ENCODE assay signal across 20 cellular contexts in genomic region chr4:4296283-4296846, GRCh38. TPM values are rescaled to one million over a fixed set of nuclear protein-coding genes. Genes with fewer than 3 reads are reported as not detected.
DNase-seq lines count a peak whose midpoint lies in the region; ATAC-seq and TF ChIP-seq lines count a peak whose summit lies in the region.
"Had no signal": no experiment of that assay in that cellular context is flagged by ENCODE, and none has a peak within 500 bp of the region (broad histone marks: within the 10 kb centered on the region; RNA-seq: fewer than 3 reads in every experiment).

No MANE protein-coding gene starts in this region.

- DNase-seq in central memory CD8-positive, alpha-beta T cell (ENCODE audit: low spot score in 2 of 2): no peak
- no peak for DNase-seq in immature natural killer cell
- peak; percentile 27 for DNase-seq in osteocyte (ENCODE audit: extremely low spot score, unreplicated experiment)
- no peak for DNase-seq in DMS79 (lab: John Stamatoyannopoulos, UW)
- DNase-seq in mesendoderm: no peak
- DNase-seq in stimulated activated naive CD8-positive, alpha-beta T cell treated with anti-CD3 and anti-CD28 coated beads, Interleukin-15, amount 100 ng/mL, for 72 hours: no peak
- DNase-seq: BE2C; C1 segment of cervical spinal cord; CD4-positive, CD25-positive, alpha-beta regulatory T cell; CD8-positive, alpha-beta memory T cell; COR-L47; DMS 273 treated with DMSO at 0.1 percent for 48 hours; DMS53; GOT3; H7; HFFc6 had no signal

- H2AK5ac ChIP-seq in mesendoderm (ENCODE audit: low read length): no peak overlapping the region

- peaks cover 24% of the 10 kb centered on the region for H3K36me3 Mint-ChIP-seq in activated T-helper 17 cell treated with anti-CD3 and anti-CD28 coated beads, Interleukin-2, amount 50 U/mL, for 72 hours (ENCODE audit: low read depth)
- peaks cover 13% of the 10 kb centered on the region for H3K36me3 Mint-ChIP-seq in central memory CD8-positive, alpha-beta T cell (ENCODE audit: insufficient read depth)
- H3K36me3 Mint-ChIP-seq in immature natural killer cell (peaks cover 4 to 23% (median 20%) of the 10 kb centered on the region in 3 donors), osteocyte (ENCODE audit: unreplicated experiment) (no peaks in the 10 kb centered on the region)

- no peak overlapping the region for H3K4me2 ChIP-seq in mesendoderm (ENCODE audit: low read length)

- peaks cover 1% of the 10 kb centered on the region for H3K79me2 ChIP-seq in mesendoderm (ENCODE audit: control insufficient read depth, insufficient read depth, low read length)

- no peaks in the 10 kb centered on the region for H3K27me3 Mint-ChIP-seq in activated T-helper 17 cell treated with anti-CD3 and anti-CD28 coated beads, Interleukin-2, amount 50 U/mL, for 72 hours
- no peaks in the 10 kb centered on the region for H3K27me3 Mint-ChIP-seq in central memory CD8-positive, alpha-beta T cell
- H3K27me3 Mint-ChIP-seq in immature natural killer cell (ENCODE audit: low read depth in 3 of 3): peaks cover 0 to 3% (median 2%) of the 10 kb centered on the region in 3 donors
- no peaks in the 10 kb centered on the region for H3K27me3 Mint-ChIP-seq in osteocyte (ENCODE audit: unreplicated experiment)
- H3K27me3 Mint-ChIP-seq in stimulated activated naive CD8-positive, alpha-beta T cell treated with anti-CD3 and anti-CD28 coated beads, Interleukin-15, amount 100 ng/mL, for 72 hours: no peaks in the 10 kb centered on the region
- H3K27me3 Mint-ChIP-seq: CD4-positive, CD25-positive, alpha-beta regulatory T cell; CD8-positive, alpha-beta memory T cell; IgD-negative memory B cell had no signal

- H3K27ac Mint-ChIP-seq in activated T-helper 17 cell treated with anti-CD3 and anti-CD28 coated beads, Interleukin-2, amount 50 U/mL, for 72 hours: peak overlapping the region; percentile 29
- H3K27ac Mint-ChIP-seq in central memory CD8-positive, alpha-beta T cell (ENCODE audit: low read depth): peak overlapping the region; percentile 1
- H3K27ac Mint-ChIP-seq in immature natural killer cell (peak overlapping the region in 4 of 6 donors; percentile 14 to 53 (median 30)), osteocyte (ENCODE audit: unreplicated experiment) (no peak overlapping the region)
- peak overlapping the region in 1 of 2 donors; percentile 29 for H3K27ac Mint-ChIP-seq in stimulated activated naive CD8-positive, alpha-beta T cell treated with anti-CD3 and anti-CD28 coated beads, Interleukin-15, amount 100 ng/mL, for 72 hours
- H3K27ac Mint-ChIP-seq: HFFc6 had no signal

- H3K9me3 Mint-ChIP-seq in activated T-helper 17 cell treated with anti-CD3 and anti-CD28 coated beads, Interleukin-2, amount 50 U/mL, for 72 hours: no peaks in the 10 kb centered on the region
- no peaks in the 10 kb centered on the region for H3K9me3 Mint-ChIP-seq in central memory CD8-positive, alpha-beta T cell
- H3K9me3 Mint-ChIP-seq in immature natural killer cell (no peaks in the 10 kb centered on the region), osteocyte (ENCODE audit: unreplicated experiment) (no peaks in the 10 kb centered on the region)
- no peaks in the 10 kb centered on the region for H3K9me3 Mint-ChIP-seq in stimulated activated naive CD8-positive, alpha-beta T cell treated with anti-CD3 and anti-CD28 coated beads, Interleukin-15, amount 100 ng/mL, for 72 hours
- H3K9me3 Mint-ChIP-seq: CD8-positive, alpha-beta memory T cell; HFFc6; IgD-negative memory B cell had no signal

- H3K18ac ChIP-seq in mesendoderm (ENCODE audit: low read length): no peak overlapping the region

- no peak overlapping the region for H3K4me3 ChIP-seq in mesendoderm (ENCODE audit: low read length)

- no peak overlapping the region for H3K4ac ChIP-seq in mesendoderm (ENCODE audit: low read depth, low read length)

- ATAC-seq in activated T-helper 17 cell treated with anti-CD3 and anti-CD28 coated beads, Interleukin-2, amount 50 U/mL, for 72 hours (replicated peaks): no peak
- no peak for ATAC-seq in central memory CD8-positive, alpha-beta T cell (replicated peaks; ENCODE audit: extremely low read depth, poor library complexity, severe bottlenecking)
- no peak for ATAC-seq in HG02840 (IDR thresholded peaks at IDR 0.05; ENCODE audit: low FRiP score, unreplicated experiment)
- no peak for ATAC-seq in stimulated activated naive CD8-positive, alpha-beta T cell treated with anti-CD3 and anti-CD28 coated beads, Interleukin-15, amount 100 ng/mL, for 72 hours
- ATAC-seq: HCT116 had no signal

- H3K27me3 ChIP-seq in mesendoderm (ENCODE audit: insufficient read depth, low read length, poor library complexity): no peaks in the 10 kb centered on the region
- H3K27me3 ChIP-seq: BE2C had no signal

- no peak overlapping the region for H3K23ac ChIP-seq in mesendoderm (ENCODE audit: low read length)

- H2BK120ac ChIP-seq in mesendoderm (ENCODE audit: low read depth, low read length): no peak overlapping the region

- H3K56ac ChIP-seq in mesendoderm (ENCODE audit: low read length): no peak overlapping the region

- no peak overlapping the region for H2BK5ac ChIP-seq in mesendoderm (ENCODE audit: low read length)

- no CpG with 5 or more reads among the region's 5 CpGs for WGBS in mesendoderm (ENCODE audit: extremely low coverage, insufficient coverage, low lambda C conversion rate)

- no peaks in the 10 kb centered on the region for H3K4me1 ChIP-seq in mesendoderm (ENCODE audit: control insufficient read depth, low read depth, low read length)
- H3K4me1 ChIP-seq: BE2C had no signal

- no peaks in the 10 kb centered on the region for H3K36me3 ChIP-seq in mesendoderm (ENCODE audit: control insufficient read depth, insufficient read depth, low read length)
- H3K36me3 ChIP-seq: BE2C had no signal

- no peak overlapping the region for H2BK15ac ChIP-seq in mesendoderm (replicated peaks; ENCODE audit: low read depth)

- no peak overlapping the region for H3K27ac ChIP-seq in mesendoderm (ENCODE audit: low read depth, low read length)

- H3K4me3 Mint-ChIP-seq in activated T-helper 17 cell treated with anti-CD3 and anti-CD28 coated beads, Interleukin-2, amount 50 U/mL, for 72 hours: no peak overlapping the region
- no peak overlapping the region for H3K4me3 Mint-ChIP-seq in central memory CD8-positive, alpha-beta T cell
- H3K4me3 Mint-ChIP-seq in immature natural killer cell (no peak overlapping the region), osteocyte (ENCODE audit: unreplicated experiment) (no peak overlapping the region)
- H3K4me3 Mint-ChIP-seq in stimulated activated naive CD8-positive, alpha-beta T cell treated with anti-CD3 and anti-CD28 coated beads, Interleukin-15, amount 100 ng/mL, for 72 hours: no peak overlapping the region
- H3K4me3 Mint-ChIP-seq: CD4-positive, CD25-positive, alpha-beta regulatory T cell; HFFc6 had no signal

- H3K4me1 Mint-ChIP-seq in activated T-helper 17 cell treated with anti-CD3 and anti-CD28 coated beads, Interleukin-2, amount 50 U/mL, for 72 hours: peaks cover 24% of the 10 kb centered on the region
- peaks cover 50% of the 10 kb centered on the region for H3K4me1 Mint-ChIP-seq in central memory CD8-positive, alpha-beta T cell
- H3K4me1 Mint-ChIP-seq in immature natural killer cell: peaks cover 23 to 53% of the 10 kb centered on the region in 2 donors
- H3K4me1 Mint-ChIP-seq in osteocyte (ENCODE audit: unreplicated experiment): peaks cover 6% of the 10 kb centered on the region
- H3K4me1 Mint-ChIP-seq in stimulated activated naive CD8-positive, alpha-beta T cell treated with anti-CD3 and anti-CD28 coated beads, Interleukin-15, amount 100 ng/mL, for 72 hours: peaks cover 10% of the 10 kb centered on the region

- no peak for TF ChIP-seq CTCF in osteocyte (IDR thresholded peaks at IDR 0.05)

- no peak overlapping the region for H4K5ac ChIP-seq in mesendoderm (ENCODE audit: low read length)

- peaks cover 21% of the 10 kb centered on the region for H3K79me1 ChIP-seq in mesendoderm (ENCODE audit: low read length)

- no peak overlapping the region for H4K8ac ChIP-seq in mesendoderm (ENCODE audit: low read depth, low read length)

- no peak overlapping the region for H3K9ac ChIP-seq in mesendoderm (ENCODE audit: low read length)

RNA-seq across cellular contexts. Expression of gene ZBTB49, which starts 6.3 kb away (rescaled TPM):
- total RNA-seq in activated T-helper 17 cell treated with anti-CD3 and anti-CD28 coated beads, Interleukin-2, amount 50 U/mL, for 72 hours: 1 to 10 TPM; 3.5 to 7.6 TPM
- 1 to 10 TPM; 3.2 to 6.9 (median 4.6) TPM for polyA plus RNA-seq in immature natural killer cell
- 3.5 and 6.4 TPM in 2 replicates for total RNA-seq in osteocyte
- polyA plus RNA-seq in mesendoderm (2013, experiment 1 of 2): 3.3 TPM
- polyA plus RNA-seq in mesendoderm (2013, experiment 2 of 2): 3.3 TPM

RNA-seq across cellular contexts. Expression of gene LYAR, which starts 6.4 kb away (rescaled TPM):
- total RNA-seq in activated T-helper 17 cell treated with anti-CD3 and anti-CD28 coated beads, Interleukin-2, amount 50 U/mL, for 72 hours: 10 to 100 TPM; 25.2 to 57.8 TPM
- polyA plus RNA-seq in immature natural killer cell: 10 to 100 TPM; 48.8 to 60.7 (median 54.6) TPM
- total RNA-seq in osteocyte: 7.4 and 8.2 TPM in 2 replicates
- 157 TPM for polyA plus RNA-seq in mesendoderm (2013, experiment 1 of 2)
- 164 TPM for polyA plus RNA-seq in mesendoderm (2013, experiment 2 of 2)

RNA-seq across cellular contexts. Expression of gene TMEM128, which starts 48.3 kb away (rescaled TPM):
- 10 to 100 TPM in 1 of 2 donors, 1 to 10 TPM in 1; 9.1 to 13.1 TPM for total RNA-seq in activated T-helper 17 cell treated with anti-CD3 and anti-CD28 coated beads, Interleukin-2, amount 50 U/mL, for 72 hours
- 10 to 100 TPM; 36.4 to 45.6 (median 41.0) TPM for polyA plus RNA-seq in immature natural killer cell
- 25.7 and 26.8 TPM in 2 replicates for total RNA-seq in osteocyte
- polyA plus RNA-seq in mesendoderm (2013, experiment 1 of 2): 11.3 TPM
- 12.5 TPM for polyA plus RNA-seq in mesendoderm (2013, experiment 2 of 2)
